ENCODE assay signal across 15 cellular contexts in the genomic region with DNA sequence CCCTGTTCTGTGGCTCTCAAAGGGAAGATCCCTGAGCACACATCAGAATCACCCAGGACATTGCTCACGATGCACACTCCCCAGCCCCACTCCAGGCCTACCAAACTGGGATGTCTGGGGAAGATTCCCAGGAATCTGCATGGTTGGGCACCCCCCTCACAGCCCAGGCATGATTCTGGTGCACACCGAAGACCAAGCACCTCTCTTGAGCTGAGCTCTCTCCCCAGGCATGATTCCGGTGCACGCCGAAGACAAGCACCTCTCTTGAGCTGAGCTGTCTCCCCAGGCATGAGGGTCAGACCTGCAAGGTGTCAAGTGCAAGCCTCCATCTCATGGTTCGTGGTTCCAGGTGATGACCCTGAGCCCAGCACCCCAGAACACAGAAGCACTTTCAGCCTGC.
A peak's percentile ranks its signal among the peaks of the same experiment; 100 is the strongest.
DNase-seq lines count a peak whose midpoint lies in the region; ATAC-seq and TF ChIP-seq lines count a peak whose summit lies in the region.
"Had no signal": no experiment of that assay in that cellular context is flagged by ENCODE, and none has a peak within 500 bp of the region (broad histone marks: within the 10 kb centered on the region; RNA-seq: fewer than 3 reads in every experiment).

No MANE protein-coding gene starts in this region.

- CTCF ChIA-PET in CD8-positive, alpha-beta memory T cell (lab: Charles Lee), result no interaction called here

- no peaks in the 10 kb centered on the region for H3K27me3 ChIP-seq in ascending aorta
- no peaks in the 10 kb centered on the region for H3K27me3 ChIP-seq in right lobe of liver
- H3K27me3 ChIP-seq in CD8-positive, alpha-beta memory T cell (ENCODE audit: insufficient read depth, low read length, poor library complexity, severe bottlenecking), result no peaks in the 10 kb centered on the region
- H3K27me3 ChIP-seq: breast epithelium, hepatocyte, pancreas had no signal

- peak overlapping the region; percentile 95 to 96 for H3K27ac ChIP-seq in ascending aorta
- H3K27ac ChIP-seq in right lobe of liver, result peak overlapping the region in 2 of 3 donors; percentile 23 to 37
- no peak overlapping the region for H3K27ac ChIP-seq in CD8-positive, alpha-beta memory T cell (ENCODE audit: low read depth, low read length)

- H3K36me3 ChIP-seq in ascending aorta (no peaks in the 10 kb centered on the region), right lobe of liver (no peaks in the 10 kb centered on the region)
- no peaks in the 10 kb centered on the region for H3K36me3 ChIP-seq in CD8-positive, alpha-beta memory T cell (ENCODE audit: insufficient read depth, low read length)
- H3K36me3 ChIP-seq: breast epithelium, pancreas had no signal

- H3K9me3 ChIP-seq in ascending aorta (no peaks in the 10 kb centered on the region), right lobe of liver (no peaks in the 10 kb centered on the region)
- H3K9me3 ChIP-seq in CD8-positive, alpha-beta memory T cell (ENCODE audit: low read length), result no peaks in the 10 kb centered on the region
- H3K9me3 ChIP-seq: breast epithelium, pancreas had no signal

- intact Hi-C loops in ascending aorta (cut with DNase I) (no loop called here), right lobe of liver (cut with DNase I) (no loop called here)

- DNase-seq in D341Med (ENCODE audit: low spot score) (peak; percentile 8), ascending aorta (ENCODE audit: low spot score in 2 of 2) (no peak), right lobe of liver (peak in 2 of 3 donors; percentile 21 to 38), activated T-cell treated with anti-CD3 and anti-CD28 coated beads for 4 hours (no peak)
- DNase-seq in CD8-positive, alpha-beta memory T cell, result no peak
- DNase-seq: activated CD4-positive, alpha-beta T cell treated with anti-CD3 and anti-CD28 coated beads for 48 hours; NCI-H1417; NCI-H524 treated with DMSO at 0.1 percent for 48 hours; T-helper 2 cell had no signal

- H3K4me3 Mint-ChIP-seq in stimulated activated memory B cell treated with anti-CD40 and anti-IgM and Interleukin-4, amounts not matched to agents 10 μg/mL and 1 μg/mL and 100 μg/mL, for 72 hours, result no peak overlapping the region
- H3K4me3 Mint-ChIP-seq in CD8-positive, alpha-beta memory T cell, result no peak overlapping the region

- H3K9me3 Mint-ChIP-seq in stimulated activated memory B cell treated with anti-CD40 and anti-IgM and Interleukin-4, amounts not matched to agents 10 μg/mL and 1 μg/mL and 100 μg/mL, for 72 hours, result peaks cover 5% of the 10 kb centered on the region
- peaks cover 0 to 5% (median 0%) of the 10 kb centered on the region in 5 donors for H3K9me3 Mint-ChIP-seq in CD8-positive, alpha-beta memory T cell

- no peak for ATAC-seq in right lobe of liver
- ATAC-seq in stimulated activated memory B cell treated with anti-CD40 and anti-IgM and Interleukin-4, amounts not matched to agents 10 μg/mL and 1 μg/mL and 100 μg/mL, for 72 hours, result no peak
- ATAC-seq in GM19395 (IDR thresholded peaks at IDR 0.05; ENCODE audit: unreplicated experiment), result no peak
- no peak for ATAC-seq in GM18907 (IDR thresholded peaks at IDR 0.05; ENCODE audit: unreplicated experiment)

- H3K4me1 ChIP-seq in ascending aorta (peaks cover 21 to 36% of the 10 kb centered on the region in 2 donors), right lobe of liver (no peaks in the 10 kb centered on the region)
- H3K4me1 ChIP-seq in CD8-positive, alpha-beta memory T cell (ENCODE audit: insufficient read depth, low read length), result peaks cover 7% of the 10 kb centered on the region

- TF ChIP-seq CTCF in ascending aorta (IDR thresholded peaks at IDR 0.05) (no peak), right lobe of liver (IDR thresholded peaks at IDR 0.05) (no peak)

- H3K36me3 Mint-ChIP-seq in stimulated activated memory B cell treated with anti-CD40 and anti-IgM and Interleukin-4, amounts not matched to agents 10 μg/mL and 1 μg/mL and 100 μg/mL, for 72 hours, result peaks cover 6% of the 10 kb centered on the region
- peaks cover 0 to 6% (median 0%) of the 10 kb centered on the region in 3 donors for H3K36me3 Mint-ChIP-seq in CD8-positive, alpha-beta memory T cell

- H3K4me1 Mint-ChIP-seq in stimulated activated memory B cell treated with anti-CD40 and anti-IgM and Interleukin-4, amounts not matched to agents 10 μg/mL and 1 μg/mL and 100 μg/mL, for 72 hours, result peaks cover 63% of the 10 kb centered on the region
- peaks cover 18 to 26% (median 24%) of the 10 kb centered on the region in 3 donors for H3K4me1 Mint-ChIP-seq in CD8-positive, alpha-beta memory T cell

- POLR2A ChIA-PET in CD8-positive, alpha-beta memory T cell (lab: Charles Lee), result no interaction called here

- 80% methylated on average over 1 of the region's 6 CpGs for WGBS in right lobe of liver (ENCODE audit: insufficient coverage, low coverage, low lambda C conversion rate, missing lambda C conversion rate)

- peak overlapping the region; percentile 87 for H3K27ac Mint-ChIP-seq in stimulated activated memory B cell treated with anti-CD40 and anti-IgM and Interleukin-4, amounts not matched to agents 10 μg/mL and 1 μg/mL and 100 μg/mL, for 72 hours
- H3K27ac Mint-ChIP-seq in CD8-positive, alpha-beta memory T cell, result no peak overlapping the region

- H3K4me3 ChIP-seq in ascending aorta (peak overlapping the region in 1 of 2 donors; percentile 50), right lobe of liver (no peak overlapping the region)
- H3K4me3 ChIP-seq in CD8-positive, alpha-beta memory T cell (ENCODE audit: low read length), result no peak overlapping the region
- H3K4me3 ChIP-seq: hepatocyte, pancreas had no signal

- H3K27me3 Mint-ChIP-seq in stimulated activated memory B cell treated with anti-CD40 and anti-IgM and Interleukin-4, amounts not matched to agents 10 μg/mL and 1 μg/mL and 100 μg/mL, for 72 hours, result no peaks in the 10 kb centered on the region
- peaks cover 8 to 32% of the 10 kb centered on the region in 2 donors for H3K27me3 Mint-ChIP-seq in CD8-positive, alpha-beta memory T cell

- no peak for TF ChIP-seq POLR2A in right lobe of liver (IDR thresholded peaks at IDR 0.05)

Comparison
In these comparisons a context has a peak if more than half of its experiments do, and no peak if none do; other contexts are left out.
1. DNase-seq: peak in D341Med (single experiment) and right lobe of liver (2 of 3); none in ascending aorta (0 of 2), CD8-positive, alpha-beta memory T cell (0 of 5) and activated T-cell treated with anti-CD3 and anti-CD28 coated beads for 4 hours (single experiment).